ENCODE assay signal across 1 cellular context in the genomic region with DNA sequence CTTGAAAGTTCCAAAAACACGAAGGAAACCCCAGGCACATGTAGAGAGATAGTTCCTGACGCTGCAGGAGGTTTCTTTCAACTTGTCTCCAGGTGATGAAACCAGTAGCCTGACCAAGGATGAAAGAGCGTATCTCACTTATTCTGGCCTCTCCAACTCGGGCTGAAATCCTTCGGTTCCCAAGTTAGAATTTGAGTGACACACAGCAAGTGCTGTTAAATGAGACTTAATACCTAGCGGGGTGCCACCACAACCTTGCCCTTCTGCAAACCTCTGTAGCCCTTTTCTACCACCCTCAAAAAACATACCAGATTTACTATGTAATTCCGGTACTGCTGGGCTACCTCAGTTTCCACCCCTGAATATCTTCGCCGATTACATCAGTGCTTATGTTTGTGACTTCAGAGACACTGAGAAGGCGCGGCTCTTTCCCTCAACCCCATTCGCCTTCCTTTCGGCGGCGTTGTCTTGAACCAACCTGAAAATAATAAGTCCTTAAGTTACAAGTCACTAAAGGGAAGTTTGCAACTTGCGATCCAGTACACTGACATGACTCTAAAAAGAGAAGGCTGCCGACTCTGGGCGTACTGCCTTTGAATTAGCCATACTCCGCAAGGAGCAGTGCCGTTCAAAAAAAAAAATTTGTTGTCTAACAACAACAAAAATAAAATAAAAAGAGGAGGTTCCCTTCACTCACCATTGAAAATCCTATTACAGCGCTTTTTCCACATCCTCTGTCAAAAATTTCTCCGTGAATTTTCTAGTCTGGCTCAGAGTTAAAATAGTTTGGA.
TF ChIP-seq lines count a peak whose summit lies in the region.

No MANE protein-coding gene starts in this region.

TF ChIP-seq in HEK293, 187 proteins besides CTCF, POLR2A, EP300 and RAD21 (continued from another document):
- TF ChIP-seq, protein P1, sequence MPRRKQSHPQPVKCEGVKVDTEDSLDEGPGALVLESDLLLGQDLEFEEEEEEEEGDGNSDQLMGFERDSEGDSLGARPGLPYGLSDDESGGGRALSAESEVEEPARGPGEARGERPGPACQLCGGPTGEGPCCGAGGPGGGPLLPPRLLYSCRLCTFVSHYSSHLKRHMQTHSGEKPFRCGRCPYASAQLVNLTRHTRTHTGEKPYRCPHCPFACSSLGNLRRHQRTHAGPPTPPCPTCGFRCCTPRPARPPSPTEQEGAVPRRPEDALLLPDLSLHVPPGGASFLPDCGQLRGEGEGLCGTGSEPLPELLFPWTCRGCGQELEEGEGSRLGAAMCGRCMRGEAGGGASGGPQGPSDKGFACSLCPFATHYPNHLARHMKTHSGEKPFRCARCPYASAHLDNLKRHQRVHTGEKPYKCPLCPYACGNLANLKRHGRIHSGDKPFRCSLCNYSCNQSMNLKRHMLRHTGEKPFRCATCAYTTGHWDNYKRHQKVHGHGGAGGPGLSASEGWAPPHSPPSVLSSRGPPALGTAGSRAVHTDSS (tag by site-specific recombination; IDR thresholded peaks at IDR 0.05), result no peak
- TF ChIP-seq ZNF629 (tag by site-specific recombination; IDR thresholded peaks at IDR 0.05), result peak; percentile 86
- no peak for TF ChIP-seq ZNF558 (tag by site-specific recombination; IDR thresholded peaks at IDR 0.05)
- 0 out of 2 replicates have a peak, but pooled peaks have one; percentile 7 for TF ChIP-seq PRDM1 (tag by site-specific recombination; IDR thresholded peaks at IDR 0.05)
- peak; percentile 30; the same call in 1 of the 2 replicates for TF ChIP-seq GLIS1 (tag by site-specific recombination; IDR thresholded peaks at IDR 0.05)
TF ChIP-seq in HEK293: peak in this region for 15.
